In the genomic region with DNA sequence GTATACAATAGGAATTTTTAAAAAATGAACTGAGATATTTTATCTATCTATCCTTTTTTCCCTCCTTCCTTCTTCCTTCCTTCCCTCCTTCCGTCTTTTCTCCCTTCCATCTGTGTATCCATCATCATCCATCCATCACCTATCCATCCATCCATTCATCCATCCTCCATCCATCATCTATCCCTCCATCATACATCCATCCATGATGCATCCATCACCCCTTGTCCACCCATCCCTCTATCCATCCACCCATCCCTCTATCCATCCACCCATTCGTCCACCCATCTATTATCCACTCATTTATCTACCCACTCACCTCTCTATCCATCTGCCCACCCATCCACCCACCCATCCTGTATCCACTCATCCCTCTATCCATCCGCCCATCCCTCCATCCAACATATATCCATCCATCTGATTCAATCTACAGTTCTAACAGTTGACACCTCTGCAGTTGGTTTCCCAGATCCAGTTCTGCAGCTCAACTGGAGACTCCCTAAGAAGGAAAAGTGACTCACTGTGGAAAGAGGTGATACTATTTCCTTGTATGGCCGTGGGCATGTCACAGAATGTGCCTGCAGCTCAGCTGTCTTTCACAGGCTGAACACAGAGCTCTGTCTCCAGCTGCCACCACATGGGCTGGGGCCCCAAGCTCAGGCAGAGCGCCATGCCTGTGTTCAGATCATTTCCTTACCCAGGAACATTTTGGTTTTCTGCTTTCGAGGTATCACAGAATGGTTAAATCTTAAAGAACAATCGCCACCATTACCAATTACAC, we compare ENCODE assay signal across 11 cellular contexts.
A peak's percentile ranks its signal among the peaks of the same experiment; 100 is the strongest.
DNase-seq lines count a peak whose midpoint lies in the region; ATAC-seq and TF ChIP-seq lines count a peak whose summit lies in the region.
"Had no signal": no experiment of that assay in that cellular context is flagged by ENCODE, and none has a peak within 500 bp of the region (broad histone marks: within the 10 kb centered on the region; RNA-seq: fewer than 3 reads in every experiment).

No MANE protein-coding gene starts in this region.

- H3K9me3 Mint-ChIP-seq in activated naive CD4-positive, alpha-beta T cell treated with anti-CD3 and anti-CD28 coated beads, Interleukin-2, amount 50 U/mL, for 24 hours: no peaks in the 10 kb centered on the region
- peaks cover 2% of the 10 kb centered on the region for H3K9me3 Mint-ChIP-seq in memory B cell
- H3K9me3 Mint-ChIP-seq: activated T-cell treated with anti-CD3 and anti-CD28 coated beads, Interleukin-2, amount 50 U/mL, for 4 hours had no signal

- no peaks in the 10 kb centered on the region for H3K27me3 Mint-ChIP-seq in activated naive CD4-positive, alpha-beta T cell treated with anti-CD3 and anti-CD28 coated beads, Interleukin-2, amount 50 U/mL, for 24 hours
- H3K27me3 Mint-ChIP-seq in T-helper 17 cell: no peaks in the 10 kb centered on the region
- no peaks in the 10 kb centered on the region for H3K27me3 Mint-ChIP-seq in memory B cell

- no peak overlapping the region for H3K27ac ChIP-seq in suprapubic skin

- TF ChIP-seq POLR2A in suprapubic skin (IDR thresholded peaks at IDR 0.05): no peak

- H3K4me3 ChIP-seq in suprapubic skin: no peak overlapping the region

- H3K36me3 Mint-ChIP-seq in activated naive CD4-positive, alpha-beta T cell treated with anti-CD3 and anti-CD28 coated beads, Interleukin-2, amount 50 U/mL, for 24 hours: peaks cover 2% of the 10 kb centered on the region
- H3K36me3 Mint-ChIP-seq in T-helper 17 cell (ENCODE audit: low read depth): peaks cover 5% of the 10 kb centered on the region
- H3K36me3 Mint-ChIP-seq in memory B cell: peaks cover 9% of the 10 kb centered on the region

- no peak for ATAC-seq in T-helper 17 cell
- no peak for ATAC-seq in memory B cell (ENCODE audit: low read depth)
- ATAC-seq in GM19463 (IDR thresholded peaks at IDR 0.05; ENCODE audit: unreplicated experiment): no peak
- ATAC-seq: activated T-cell treated with anti-CD3 and anti-CD28 coated beads, Interleukin-2, amount 50 U/mL, for 4 hours had no signal

- peaks cover 61% of the 10 kb centered on the region for H3K4me1 Mint-ChIP-seq in activated naive CD4-positive, alpha-beta T cell treated with anti-CD3 and anti-CD28 coated beads, Interleukin-2, amount 50 U/mL, for 24 hours
- H3K4me1 Mint-ChIP-seq in T-helper 17 cell (peaks cover 47% of the 10 kb centered on the region), memory B cell (peaks cover 42% of the 10 kb centered on the region)

- H3K27ac Mint-ChIP-seq in activated naive CD4-positive, alpha-beta T cell treated with anti-CD3 and anti-CD28 coated beads, Interleukin-2, amount 50 U/mL, for 24 hours: peak overlapping the region; percentile 15
- H3K27ac Mint-ChIP-seq in T-helper 17 cell (peak overlapping the region; percentile 87), memory B cell (peak overlapping the region; percentile 12)

- TF ChIP-seq EP300 in suprapubic skin (IDR thresholded peaks at IDR 0.05): peak; percentile 43

- H3K36me3 ChIP-seq in suprapubic skin: no peaks in the 10 kb centered on the region

- H3K9me3 ChIP-seq in T-helper 17 cell (ENCODE audit: control insufficient read depth, low read length, poor library complexity, severe bottlenecking) (no peaks in the 10 kb centered on the region), suprapubic skin (no peaks in the 10 kb centered on the region)

- DNase-seq in activated naive CD4-positive, alpha-beta T cell treated with Interleukin-2 at 50 U/mL for 16 hours: no peak
- DNase-seq in T-helper 17 cell: no peak
- DNase-seq in memory B cell (ENCODE audit: low spot score in 2 of 2): no peak
- DNase-seq in suprapubic skin (ENCODE audit: low spot score in 2 of 2): no peak
- no peak for DNase-seq in inferior parietal cortex (ENCODE audit: extremely low spot score)
- DNase-seq in NCI-H446 treated with DMSO at 0.1 percent for 48 hours (lab: John Stamatoyannopoulos, UW): no peak
- DNase-seq: activated T-cell treated with anti-CD3 and anti-CD28 coated beads, Interleukin-2, amount 50 U/mL, for 4 hours; erythroblast; NCI-H1694 treated with DMSO at 0.1 percent for 48 hours had no signal

- no peaks in the 10 kb centered on the region for H3K27me3 ChIP-seq in suprapubic skin

- TF ChIP-seq CTCF in suprapubic skin (IDR thresholded peaks at IDR 0.05): no peak

- H3K4me1 ChIP-seq in suprapubic skin: peaks cover 35% of the 10 kb centered on the region

- no peak overlapping the region for H3K4me3 Mint-ChIP-seq in activated naive CD4-positive, alpha-beta T cell treated with anti-CD3 and anti-CD28 coated beads, Interleukin-2, amount 50 U/mL, for 24 hours
- no peak overlapping the region for H3K4me3 Mint-ChIP-seq in T-helper 17 cell
- H3K4me3 Mint-ChIP-seq in memory B cell: no peak overlapping the region
- H3K4me3 Mint-ChIP-seq: activated T-cell treated with anti-CD3 and anti-CD28 coated beads, Interleukin-2, amount 50 U/mL, for 4 hours had no signal

- 75% methylated on average over 7 of the region's 7 CpGs for WGBS in suprapubic skin

Comparison
In these comparisons a context has a peak if more than half of its experiments do, and no peak if none do; other contexts are left out.
1. H3K27ac Mint-ChIP-seq: peak in every context shown above with its lines; median percentile 87 in T-helper 17 cell; 15 in activated naive CD4-positive, alpha-beta T cell treated with anti-CD3 and anti-CD28 coated beads, Interleukin-2, amount 50 U/mL, for 24 hours; 12 in memory B cell.